ENCODE assay signal across 22 cellular contexts in genomic region chr15:95897651-95898050, GRCh38.
DNase-seq lines count a peak whose midpoint lies in the region; ATAC-seq and TF ChIP-seq lines count a peak whose summit lies in the region.
"Had no signal": no experiment of that assay in that cellular context is flagged by ENCODE, and none has a peak within 500 bp of the region (broad histone marks: within the 10 kb centered on the region; RNA-seq: fewer than 3 reads in every experiment).

No MANE protein-coding gene starts in this region.

- H3K9me3 Mint-ChIP-seq in progenitor cell of endocrine pancreas (ENCODE audit: low read depth), result no peaks in the 10 kb centered on the region
- H3K9me3 Mint-ChIP-seq: CD4-positive, alpha-beta T cell; GM23338; H9; HFFc6 had no signal

- in situ Hi-C loops in HAP-1 (cut with MboI; ENCODE audit: low sequenced_read_pairs), result no loop called here

- H3K9me3 ChIP-seq in HAP-1, result no peaks in the 10 kb centered on the region
- H3K9me3 ChIP-seq: A549; BE2C; BLaER1 treated with 17β-estradiol and CSF1 and Interleukin-3, amounts not matched to agents 10 nM and 100 nM had no signal

- ATAC-seq in GM21390 (IDR thresholded peaks at IDR 0.05; ENCODE audit: unreplicated experiment), result no peak
- ATAC-seq: A549, GM23338 had no signal

- no peak overlapping the region for H3K4me3 ChIP-seq in HAP-1
- H3K4me3 ChIP-seq: A549; BLaER1 treated with 17β-estradiol and CSF1 and Interleukin-3, amounts not matched to agents 10 nM and 100 nM; GM23338 had no signal

- peaks cover 15% of the 10 kb centered on the region for H3K4me1 Mint-ChIP-seq in progenitor cell of endocrine pancreas (ENCODE audit: low read depth)
- H3K4me1 Mint-ChIP-seq: CD14-positive monocyte, H9 had no signal

- H3K36me3 Mint-ChIP-seq in progenitor cell of endocrine pancreas (ENCODE audit: insufficient read depth), result no peaks in the 10 kb centered on the region
- H3K36me3 Mint-ChIP-seq: CD14-positive monocyte had no signal

- no peaks in the 10 kb centered on the region for H3K27me3 Mint-ChIP-seq in progenitor cell of endocrine pancreas
- H3K27me3 Mint-ChIP-seq: CD4-positive, alpha-beta T cell had no signal

- H3K27ac Mint-ChIP-seq in progenitor cell of endocrine pancreas, result peak overlapping the region; percentile 35
- H3K27ac Mint-ChIP-seq: CD14-positive monocyte; CD4-positive, alpha-beta T cell; GM23338; H9; HFFc6 had no signal

- peaks cover 6% of the 10 kb centered on the region; the same call in 1 of the 2 replicates for H3K4me1 ChIP-seq in HAP-1
- H3K4me1 ChIP-seq: A549; BE2C; BLaER1 treated with 17β-estradiol and CSF1 and Interleukin-3, amounts not matched to agents 10 nM and 100 nM had no signal

- H3K27me3 ChIP-seq in HAP-1 (ENCODE audit: low read depth), result no peaks in the 10 kb centered on the region
- H3K27me3 ChIP-seq: BE2C; BLaER1 treated with 17β-estradiol and CSF1 and Interleukin-3, amounts not matched to agents 10 nM and 100 nM had no signal

- TF ChIP-seq CTCF in progenitor cell of endocrine pancreas (IDR thresholded peaks at IDR 0.05; ENCODE audit: unreplicated experiment), result no peak

- H3K4me3 Mint-ChIP-seq in progenitor cell of endocrine pancreas (ENCODE audit: low read depth), result no peak overlapping the region
- H3K4me3 Mint-ChIP-seq: CD14-positive monocyte; CD4-positive, alpha-beta T cell; GM23338; H9; HFFc6 had no signal

- DNase-seq in NCI-H226 (peak; percentile 80), astrocyte of the hippocampus (ENCODE audit: low read depth, low spot score) (peak; percentile 10), iris pigment epithelial cell (ENCODE audit: low read depth) (peak; percentile 35), progenitor cell of endocrine pancreas (ENCODE audit: low spot score, unreplicated experiment) (no peak), HAP-1 (ENCODE audit: low spot score in 2 of 2) (no peak), SIG-M5 (lab: John Stamatoyannopoulos, UW) (no peak)
- DNase-seq: 8988T; ACHN; AML-193; BE2C; Calu3; CD4-positive, alpha-beta T cell; COR-L47; DMS53; DND-41; H9; HFFc6 had no signal

- H3K36me3 ChIP-seq in HAP-1 (replicated peaks), result no peaks in the 10 kb centered on the region
- H3K36me3 ChIP-seq: BE2C; BLaER1 treated with 17β-estradiol and CSF1 and Interleukin-3, amounts not matched to agents 10 nM and 100 nM had no signal

Comparison
In these comparisons a context has a peak if more than half of its experiments do, and no peak if none do; other contexts are left out.
1. DNase-seq: peak in NCI-H226 (single experiment), astrocyte of the hippocampus (single experiment) and iris pigment epithelial cell (single experiment); none in progenitor cell of endocrine pancreas (single experiment), HAP-1 (0 of 2) and SIG-M5 (single experiment).